1 cellular context compared by ENCODE assay signal in genomic region chr1:235093685-235094592, GRCh38.
A peak's percentile ranks its signal among the peaks of the same experiment; 100 is the strongest.
TF ChIP-seq lines count a peak whose summit lies in the region.

No MANE protein-coding gene starts in this region.

TF ChIP-seq in K562, 482 proteins besides CTCF, POLR2A, EP300 and RAD21 (continued from another document and continues in another):
- TF ChIP-seq UBTF (IDR thresholded peaks at IDR 0.05; ENCODE audit: borderline replicate concordance in 1 of 2, low read depth in 2 of 2, low read length in 2 of 2) (no peak), AFF1 (IDR thresholded peaks at IDR 0.05; ENCODE audit: low read depth in 1 of 2, partially characterized antibody in 2 of 2) (no peak), FOXO4 (CRISPR knock-in tag; IDR thresholded peaks at IDR 0.05) (0 out of 2 replicates have a peak, but pooled peaks have one; percentile 7), ZNF134 (CRISPR knock-in tag; conservative IDR thresholded peaks at IDR 0.05) (peak; percentile 96), TAF7 (tag; IDR thresholded peaks at IDR 0.05) (no peak), RB1 (IDR thresholded peaks at IDR 0.05; ENCODE audit: low read depth) (peak; percentile 71), CREM (IDR thresholded peaks at IDR 0.05; ENCODE audit: low read depth) (peak; percentile 42; the same call in 1 of the 2 replicates), ZBTB1 (CRISPR knock-in tag; IDR thresholded peaks at IDR 0.05; ENCODE audit: borderline replicate concordance, low read depth) (peak; percentile 22; the same call in 1 of the 2 replicates), ADNP (tag; IDR thresholded peaks at IDR 0.05) (no peak), TBL1XR1 (IDR thresholded peaks at IDR 0.05; ENCODE audit: low read length in 2 of 2) (0 out of 4 replicates have a peak, but pooled peaks of 1 of the 2 experiments have one; percentile 29), ZNF23 (CRISPR knock-in tag; IDR thresholded peaks at IDR 0.05) (0 out of 2 replicates have a peak, but pooled peaks have one; percentile 26), JUN (IDR thresholded peaks at IDR 0.05; ENCODE audit: borderline replicate concordance, low read depth, low read length) (0 out of 2 replicates have a peak, but pooled peaks have one; percentile 14), JUN (CRISPR knock-in tag; IDR thresholded peaks at IDR 0.05; ENCODE audit: borderline replicate concordance) (no peak), GTF2F1 (IDR thresholded peaks at IDR 0.05; ENCODE audit: low read depth, low read length) (no peak), PRDM10 (IDR thresholded peaks at IDR 0.05; ENCODE audit: partially characterized antibody) (no peak), XRCC4 (IDR thresholded peaks at IDR 0.05; ENCODE audit: extremely low read depth, insufficient read depth, insufficient read length) (no peak), POLR2G (IDR thresholded peaks at IDR 0.05; ENCODE audit: low read depth, low read length) (no peak), DNMT1 (IDR thresholded peaks at IDR 0.05) (no peak), CBFB (CRISPR knock-in tag; IDR thresholded peaks at IDR 0.05) (no peak), MTA3 (IDR thresholded peaks at IDR 0.05; ENCODE audit: borderline replicate concordance) (no peak), MAFF (IDR thresholded peaks at IDR 0.05; ENCODE audit: low read length) (no peak), CTBP1 (IDR thresholded peaks at IDR 0.05; ENCODE audit: borderline replicate concordance) (peak; percentile 22; the same call in 1 of the 2 replicates), ZNF589 (CRISPR knock-in tag; IDR thresholded peaks at IDR 0.05; ENCODE audit: low read depth) (no peak), THRA (IDR thresholded peaks at IDR 0.05) (no peak), ZNF778 (CRISPR knock-in tag; IDR thresholded peaks at IDR 0.05) (no peak), TAL1 (IDR thresholded peaks at IDR 0.05) (0 out of 2 replicates have a peak, but pooled peaks have one; percentile 2), KLF6 (CRISPR knock-in tag; IDR thresholded peaks at IDR 0.05; ENCODE audit: borderline replicate concordance) (0 out of 2 replicates have a peak, but pooled peaks have one; percentile 14), ZNF592 (IDR thresholded peaks at IDR 0.05) (no peak), SETDB1 (IDR thresholded peaks at IDR 0.05; ENCODE audit: low read length) (no peak), ZHX1 (conservative IDR thresholded peaks at IDR 0.05; ENCODE audit: low read length) (0 out of 2 replicates have a peak, but pooled peaks have one; percentile 44), ATF7 (IDR thresholded peaks at IDR 0.05) (peak; percentile 52; the same call in 1 of the 2 replicates)
- TF ChIP-seq, protein P1, sequence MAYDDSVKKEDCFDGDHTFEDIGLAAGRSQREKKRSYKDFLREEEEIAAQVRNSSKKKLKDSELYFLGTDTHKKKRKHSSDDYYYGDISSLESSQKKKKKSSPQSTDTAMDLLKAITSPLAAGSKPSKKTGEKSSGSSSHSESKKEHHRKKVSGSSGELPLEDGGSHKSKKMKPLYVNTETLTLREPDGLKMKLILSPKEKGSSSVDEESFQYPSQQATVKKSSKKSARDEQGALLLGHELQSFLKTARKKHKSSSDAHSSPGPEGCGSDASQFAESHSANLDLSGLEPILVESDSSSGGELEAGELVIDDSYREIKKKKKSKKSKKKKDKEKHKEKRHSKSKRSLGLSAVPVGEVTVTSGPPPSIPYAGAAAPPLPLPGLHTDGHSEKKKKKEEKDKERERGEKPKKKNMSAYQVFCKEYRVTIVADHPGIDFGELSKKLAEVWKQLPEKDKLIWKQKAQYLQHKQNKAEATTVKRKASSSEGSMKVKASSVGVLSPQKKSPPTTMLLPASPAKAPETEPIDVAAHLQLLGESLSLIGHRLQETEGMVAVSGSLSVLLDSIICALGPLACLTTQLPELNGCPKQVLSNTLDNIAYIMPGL (CRISPR knock-in tag; IDR thresholded peaks at IDR 0.05), result no peak
- TF ChIP-seq, protein P2, sequence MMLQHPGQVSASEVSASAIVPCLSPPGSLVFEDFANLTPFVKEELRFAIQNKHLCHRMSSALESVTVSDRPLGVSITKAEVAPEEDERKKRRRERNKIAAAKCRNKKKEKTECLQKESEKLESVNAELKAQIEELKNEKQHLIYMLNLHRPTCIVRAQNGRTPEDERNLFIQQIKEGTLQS (IDR thresholded peaks at IDR 0.05), result no peak
- TF ChIP-seq, protein P2 (CRISPR knock-in tag; conservative IDR thresholded peaks at IDR 0.05), result no peak; the same call in 1 of the 2 replicates
